In genomic region chr1:207633226-207633625, GRCh38 we compare ENCODE assay signal across 2 cellular contexts.
TF ChIP-seq lines count a peak whose summit lies in the region.

No MANE protein-coding gene starts in this region.

TF ChIP-seq in GM23338, 12 proteins besides CTCF, POLR2A, EP300 and RAD21:
- TF ChIP-seq CREB1 (CRISPR knock-in tag; IDR thresholded peaks at IDR 0.05; ENCODE audit: low read depth) (no peak), NANOG (IDR thresholded peaks at IDR 0.05; ENCODE audit: borderline replicate concordance) (no peak), POLR2AphosphoS5 (IDR thresholded peaks at IDR 0.05; ENCODE audit: low read depth) (no peak), EZH2phosphoT487 (IDR thresholded peaks at IDR 0.05; ENCODE audit: unreplicated experiment) (no peak), ZNF331 (CRISPR knock-in tag; IDR thresholded peaks at IDR 0.05; ENCODE audit: low read depth) (no peak), ZNF462 (CRISPR knock-in tag; IDR thresholded peaks at IDR 0.05) (no peak), STAT1 (IDR thresholded peaks at IDR 0.05; ENCODE audit: unreplicated experiment) (no peak), ZNF114 (CRISPR knock-in tag; IDR thresholded peaks at IDR 0.05) (no peak), JUNB (IDR thresholded peaks at IDR 0.05; ENCODE audit: unreplicated experiment) (no peak)

TF ChIP-seq in H1, 55 proteins besides CTCF, POLR2A, EP300 and RAD21 (continued from another document):
- no peak for TF ChIP-seq RNF2 (IDR thresholded peaks at IDR 0.05; ENCODE audit: borderline replicate concordance, low read depth, low read length, missing control alignments, poor library complexity, severe bottlenecking)
- TF ChIP-seq CEBPB (IDR thresholded peaks at IDR 0.05; ENCODE audit: low read depth, low read length), result peak; percentile 71; the same call in 1 of the 2 replicates
TF ChIP-seq in H1: peak in this region for 1.
